Comparison of ENCODE assay signal across 16 cellular contexts in genomic region chr1:29392036-29392435, GRCh38.
A peak's percentile ranks its signal among the peaks of the same experiment; 100 is the strongest.
DNase-seq lines count a peak whose midpoint lies in the region; ATAC-seq and TF ChIP-seq lines count a peak whose summit lies in the region.
"Had no signal": no experiment of that assay in that cellular context is flagged by ENCODE, and none has a peak within 500 bp of the region (broad histone marks: within the 10 kb centered on the region; RNA-seq: fewer than 3 reads in every experiment).

No MANE protein-coding gene starts in this region.

- no peaks in the 10 kb centered on the region for H3K36me3 ChIP-seq in neural progenitor cell
- H3K36me3 ChIP-seq in spleen = no peaks in the 10 kb centered on the region
- H3K36me3 ChIP-seq: BLaER1 had no signal

- H3K4me1 ChIP-seq in neural progenitor cell = peaks cover 3% of the 10 kb centered on the region
- H3K4me1 ChIP-seq in spleen = no peaks in the 10 kb centered on the region
- H3K4me1 ChIP-seq: BLaER1, Caco-2 had no signal

- no peak overlapping the region for H3K9ac ChIP-seq in neural progenitor cell
- H3K9ac ChIP-seq: BLaER1 had no signal

- 56 to 73% (median 60%) methylated on average over 2 to 3 of the region's 3 CpGs for WGBS in spleen, 5 donors

- no peak for ATAC-seq in activated CD8-positive, alpha-beta memory T cell treated with anti-CD3 and anti-CD28 coated beads, Interleukin-2, amount 10 ng/mL, durations not matched to agents 7 days and 5 days
- no peak for ATAC-seq in GM21447 (IDR thresholded peaks at IDR 0.05; ENCODE audit: unreplicated experiment)
- no peak for ATAC-seq in HG03442 (IDR thresholded peaks at IDR 0.05; ENCODE audit: unreplicated experiment)
- ATAC-seq: HCT116 had no signal

- H3K9me3 ChIP-seq in neural progenitor cell (ENCODE audit: low read depth) = no peaks in the 10 kb centered on the region
- no peaks in the 10 kb centered on the region for H3K9me3 ChIP-seq in spleen
- H3K9me3 ChIP-seq: BLaER1, Caco-2 had no signal

- intact Hi-C loops in spleen (cut with DNase I; ENCODE audit: low total_unique reads) = no loop called here

- no peaks in the 10 kb centered on the region for H3K79me2 ChIP-seq in neural progenitor cell (ENCODE audit: low read depth)

- DNase-seq in activated CD8-positive, alpha-beta memory T cell treated with anti-CD3 and anti-CD28 coated beads, Interleukin-2, amount 10 ng/mL, durations not matched to agents 7 days and 5 days = peak; percentile 14
- no peak for DNase-seq in activated CD8-positive, alpha-beta memory T cell treated with anti-CD3 and anti-CD28 coated beads, Interleukin-2, amount 50 U/mL, for 4 hours
- DNase-seq in coronary artery (ENCODE audit: low spot score) (peak; percentile 49), neural progenitor cell (ENCODE audit: low spot score) (no peak), spleen (no peak)
- DNase-seq: 8988T; AML-193; Caco-2; CD8-positive, alpha-beta memory T cell; DND-41; GDM1 had no signal

- peaks cover 2% of the 10 kb centered on the region for H3K27me3 Mint-ChIP-seq in activated CD8-positive, alpha-beta memory T cell treated with anti-CD3 and anti-CD28 coated beads, Interleukin-2, amount 10 ng/mL, durations not matched to agents 7 days and 5 days
- H3K27me3 Mint-ChIP-seq in neural progenitor cell (ENCODE audit: insufficient read depth, low read depth) = peaks cover 13% of the 10 kb centered on the region

- no peak overlapping the region for H2AFZ ChIP-seq in neural progenitor cell (replicated peaks)

- no peak overlapping the region for H3K4me3 Mint-ChIP-seq in activated CD8-positive, alpha-beta memory T cell treated with anti-CD3 and anti-CD28 coated beads, Interleukin-2, amount 10 ng/mL, durations not matched to agents 7 days and 5 days
- no peak overlapping the region for H3K4me3 Mint-ChIP-seq in neural progenitor cell
- H3K4me3 Mint-ChIP-seq: CD8-positive, alpha-beta memory T cell had no signal

- no peak overlapping the region for H3K4me2 ChIP-seq in neural progenitor cell
- H3K4me2 ChIP-seq: BLaER1 had no signal

- no peaks in the 10 kb centered on the region for H4K20me1 ChIP-seq in neural progenitor cell (ENCODE audit: low read depth)
- H4K20me1 ChIP-seq: BLaER1 had no signal

- H3K27me3 ChIP-seq in neural progenitor cell = no peaks in the 10 kb centered on the region
- H3K27me3 ChIP-seq in spleen (replicated peaks in 1 of 7) = peaks cover 0 to 75% (median 0%) of the 10 kb centered on the region in 7 donors
- H3K27me3 ChIP-seq: BLaER1 had no signal

- no peak overlapping the region for H3K4me3 ChIP-seq in coronary artery
- no peak overlapping the region for H3K4me3 ChIP-seq in neural progenitor cell
- no peak overlapping the region for H3K4me3 ChIP-seq in spleen
- H3K4me3 ChIP-seq: BLaER1 had no signal

- H3K36me3 Mint-ChIP-seq in activated CD8-positive, alpha-beta memory T cell treated with anti-CD3 and anti-CD28 coated beads, Interleukin-2, amount 10 ng/mL, durations not matched to agents 7 days and 5 days = no peaks in the 10 kb centered on the region
- no peaks in the 10 kb centered on the region for H3K36me3 Mint-ChIP-seq in neural progenitor cell
- H3K36me3 Mint-ChIP-seq: CD8-positive, alpha-beta memory T cell had no signal

- no peak overlapping the region for H3K27ac Mint-ChIP-seq in activated CD8-positive, alpha-beta memory T cell treated with anti-CD3 and anti-CD28 coated beads, Interleukin-2, amount 10 ng/mL, durations not matched to agents 7 days and 5 days
- H3K27ac Mint-ChIP-seq in neural progenitor cell = peak overlapping the region; percentile 69
- H3K27ac Mint-ChIP-seq: CD8-positive, alpha-beta memory T cell had no signal

- no peaks in the 10 kb centered on the region for H3K9me3 Mint-ChIP-seq in activated CD8-positive, alpha-beta memory T cell treated with anti-CD3 and anti-CD28 coated beads, Interleukin-2, amount 10 ng/mL, durations not matched to agents 7 days and 5 days (ENCODE audit: low read depth)
- no peaks in the 10 kb centered on the region for H3K9me3 Mint-ChIP-seq in neural progenitor cell
- H3K9me3 Mint-ChIP-seq: CD8-positive, alpha-beta memory T cell had no signal

- TF ChIP-seq POLR2A in spleen (IDR thresholded peaks at IDR 0.05) = no peak

- H3F3A ChIP-seq in neural progenitor cell (ENCODE audit: low read depth) = no peaks in the 10 kb centered on the region

- CTCF ChIA-PET in activated CD8-positive, alpha-beta memory T cell treated with anti-CD3 and anti-CD28 coated beads, Interleukin-2, amount 10 ng/mL, durations not matched to agents 7 days and 5 days (lab: Charles Lee) = no interaction called here

- H3K27ac ChIP-seq in coronary artery = no peak overlapping the region
- no peak overlapping the region for H3K27ac ChIP-seq in neural progenitor cell
- H3K27ac ChIP-seq in spleen = no peak overlapping the region
- H3K27ac ChIP-seq: BLaER1, HL-60 had no signal

- TF ChIP-seq CTCF in coronary artery (IDR thresholded peaks at IDR 0.05) (no peak), neural progenitor cell (IDR thresholded peaks at IDR 0.05) (no peak), spleen (IDR thresholded peaks at IDR 0.05 in 8 of 11, conservative IDR thresholded peaks at IDR 0.05 in 3 of 11) (no peak)

- no peaks in the 10 kb centered on the region for H3K4me1 Mint-ChIP-seq in activated CD8-positive, alpha-beta memory T cell treated with anti-CD3 and anti-CD28 coated beads, Interleukin-2, amount 10 ng/mL, durations not matched to agents 7 days and 5 days
- no peaks in the 10 kb centered on the region for H3K4me1 Mint-ChIP-seq in neural progenitor cell
- H3K4me1 Mint-ChIP-seq: CD8-positive, alpha-beta memory T cell had no signal

Comparison
In these comparisons a context has a peak if more than half of its experiments do, and no peak if none do; other contexts are left out.
1. DNase-seq: peak in activated CD8-positive, alpha-beta memory T cell treated with anti-CD3 and anti-CD28 coated beads, Interleukin-2, amount 10 ng/mL, durations not matched to agents 7 days and 5 days (single experiment) and coronary artery (single experiment); none in activated CD8-positive, alpha-beta memory T cell treated with anti-CD3 and anti-CD28 coated beads, Interleukin-2, amount 50 U/mL, for 4 hours (single experiment), neural progenitor cell (single experiment) and spleen (single experiment).